Comparison of ENCODE assay signal across 15 cellular contexts in the genomic region with DNA sequence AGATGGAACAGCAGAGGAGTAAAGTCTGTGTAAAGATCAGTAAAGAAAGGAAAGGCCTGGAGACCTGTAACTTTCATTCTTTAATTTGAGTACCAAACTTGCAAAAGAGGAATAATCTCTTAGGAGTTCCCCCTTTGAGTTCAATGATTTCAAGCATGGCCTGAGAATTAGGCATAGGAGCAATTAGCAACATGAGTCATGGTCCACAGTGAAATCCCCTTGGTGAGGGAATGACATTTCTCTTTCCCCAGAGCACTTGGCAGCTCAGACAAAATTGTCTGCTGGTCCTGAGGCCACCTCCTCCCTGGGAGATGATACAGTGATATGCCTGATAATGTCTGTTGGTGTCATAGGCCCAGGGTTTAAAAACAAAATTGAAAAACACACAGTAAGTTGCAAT.
"Had no signal": no experiment of that assay in that cellular context is flagged by ENCODE, and none has a peak within 500 bp of the region (broad histone marks: within the 10 kb centered on the region; RNA-seq: fewer than 3 reads in every experiment).

No MANE protein-coding gene starts in this region.

- H3K4me1 Mint-ChIP-seq: activated CD4-positive, alpha-beta T cell treated with anti-CD3 and anti-CD28 coated beads, Interleukin-2, amount 10 ng/mL, durations not matched to agents 7 days and 5 days; activated CD8-positive, alpha-beta memory T cell treated with anti-CD3 and anti-CD28 coated beads, Interleukin-2, amount 10 ng/mL, durations not matched to agents 7 days and 5 days; neural crest cell had no signal

- H3K9me3 Mint-ChIP-seq: activated CD4-positive, alpha-beta T cell treated with anti-CD3 and anti-CD28 coated beads, Interleukin-2, amount 10 ng/mL, durations not matched to agents 7 days and 5 days; activated naive CD4-positive, alpha-beta T cell treated with anti-CD3 and anti-CD28 coated beads, Interleukin-2, amount 50 U/mL, for 72 hours; activated T-cell treated with anti-CD3 and anti-CD28 coated beads, Interleukin-2, amount 50 U/mL, for 24 hours; effector memory CD8-positive, alpha-beta T cell; T-helper 1 cell treated with Interleukin-12 subunit alpha and Interleukin-12 subunit beta and Interleukin-4 antibody, amounts not matched to agents 30 μg/mL and 1 μg/mL, for 36 hours had no signal

- ATAC-seq: activated CD8-positive, alpha-beta memory T cell treated with anti-CD3 and anti-CD28 coated beads, Interleukin-2, amount 10 ng/mL, durations not matched to agents 7 days and 5 days; effector memory CD8-positive, alpha-beta T cell; gastroesophageal sphincter; left ventricle myocardium superior; pancreas had no signal

- H3K36me3 Mint-ChIP-seq: activated CD8-positive, alpha-beta memory T cell treated with anti-CD3 and anti-CD28 coated beads, Interleukin-2, amount 10 ng/mL, durations not matched to agents 7 days and 5 days; activated naive CD4-positive, alpha-beta T cell treated with anti-CD3 and anti-CD28 coated beads, Interleukin-2, amount 50 U/mL, for 72 hours had no signal

- DNase-seq: activated CD4-positive, alpha-beta T cell treated with anti-CD3 and anti-CD28 coated beads, Interleukin-2, amount 10 ng/mL, durations not matched to agents 7 days and 5 days; activated CD8-positive, alpha-beta memory T cell treated with anti-CD3 and anti-CD28 coated beads, Interleukin-2, amount 10 ng/mL, durations not matched to agents 7 days and 5 days; activated effector memory CD4-positive, alpha-beta T cell treated with Interleukin-2 at 50 U/mL for 16 hours; activated T-cell treated with anti-CD3 and anti-CD28 coated beads, Interleukin-2, amount 50 U/mL, for 24 hours; brain microvascular endothelial cell; effector memory CD8-positive, alpha-beta T cell; left ventricle myocardium superior; mesenchymal stem cell; pancreas; stimulated activated CD4-positive, alpha-beta T cell treated with anti-CD3 and anti-CD28 coated beads, Interleukin-15, amount 100 ng/mL, for 24 hours; stimulated activated CD4-positive, alpha-beta T cell treated with anti-CD3 and anti-CD28 coated beads, Interleukin-4, amount 100 ng/mL, for 24 hours had no signal

- H3K27ac Mint-ChIP-seq: activated CD4-positive, alpha-beta T cell treated with anti-CD3 and anti-CD28 coated beads, Interleukin-2, amount 10 ng/mL, durations not matched to agents 7 days and 5 days; activated CD8-positive, alpha-beta memory T cell treated with anti-CD3 and anti-CD28 coated beads, Interleukin-2, amount 10 ng/mL, durations not matched to agents 7 days and 5 days; activated naive CD4-positive, alpha-beta T cell treated with anti-CD3 and anti-CD28 coated beads, Interleukin-2, amount 50 U/mL, for 72 hours; activated T-cell treated with anti-CD3 and anti-CD28 coated beads, Interleukin-2, amount 50 U/mL, for 24 hours; effector memory CD8-positive, alpha-beta T cell; T-helper 1 cell treated with Interleukin-12 subunit alpha and Interleukin-12 subunit beta and Interleukin-4 antibody, amounts not matched to agents 30 μg/mL and 1 μg/mL, for 36 hours had no signal

- H3K4me3 Mint-ChIP-seq: activated CD4-positive, alpha-beta T cell treated with anti-CD3 and anti-CD28 coated beads, Interleukin-2, amount 10 ng/mL, durations not matched to agents 7 days and 5 days; activated CD8-positive, alpha-beta memory T cell treated with anti-CD3 and anti-CD28 coated beads, Interleukin-2, amount 10 ng/mL, durations not matched to agents 7 days and 5 days; activated T-cell treated with anti-CD3 and anti-CD28 coated beads, Interleukin-2, amount 50 U/mL, for 24 hours; effector memory CD8-positive, alpha-beta T cell; neural crest cell; T-helper 1 cell treated with Interleukin-12 subunit alpha and Interleukin-12 subunit beta and Interleukin-4 antibody, amounts not matched to agents 30 μg/mL and 1 μg/mL, for 36 hours had no signal

- H3K27me3 Mint-ChIP-seq: activated CD4-positive, alpha-beta T cell treated with anti-CD3 and anti-CD28 coated beads, Interleukin-2, amount 10 ng/mL, durations not matched to agents 7 days and 5 days; activated CD8-positive, alpha-beta memory T cell treated with anti-CD3 and anti-CD28 coated beads, Interleukin-2, amount 10 ng/mL, durations not matched to agents 7 days and 5 days; activated T-cell treated with anti-CD3 and anti-CD28 coated beads, Interleukin-2, amount 50 U/mL, for 24 hours had no signal
